8 cellular contexts compared by ENCODE assay signal in the genomic region with DNA sequence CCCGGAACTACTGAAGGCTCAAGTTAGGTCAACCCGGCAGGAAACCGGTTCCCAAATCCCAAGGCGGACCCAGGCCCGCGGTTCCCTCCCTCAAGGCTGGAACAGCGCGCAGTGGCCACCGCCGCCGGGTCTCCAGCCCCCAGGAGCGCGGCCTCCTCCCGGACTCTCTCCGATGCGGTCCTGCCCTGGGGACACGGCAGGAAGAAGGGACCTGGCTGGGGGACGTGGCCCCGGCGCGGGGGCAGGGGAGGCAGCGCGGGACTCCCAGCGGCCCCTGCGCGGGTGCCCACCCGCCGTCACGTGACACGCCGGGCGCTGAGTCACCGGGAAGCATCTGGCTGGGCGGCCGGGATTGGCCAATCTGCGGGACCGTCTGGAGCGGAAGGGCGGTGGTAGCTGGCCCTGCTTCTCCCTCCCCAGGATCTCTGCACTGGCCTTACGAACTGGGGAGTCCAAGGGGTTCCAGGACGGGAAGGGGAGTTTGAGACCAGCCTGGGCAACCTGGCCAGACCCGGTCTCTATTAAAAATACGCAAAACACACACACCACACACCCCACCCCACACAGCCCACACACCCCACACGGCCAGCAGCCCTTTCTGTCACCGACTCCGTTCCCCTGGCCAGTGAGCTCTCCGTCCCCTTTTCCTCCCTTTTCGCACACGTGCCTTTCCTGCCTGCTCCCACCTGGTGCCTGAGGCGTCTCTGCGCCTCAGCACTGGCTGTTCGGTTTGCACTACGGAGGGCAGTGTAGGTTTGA. TPM values are rescaled to one million over a fixed set of nuclear protein-coding genes. Genes with fewer than 3 reads are reported as not detected.
DNase-seq lines count a peak whose midpoint lies in the region; ATAC-seq and TF ChIP-seq lines count a peak whose summit lies in the region.

No MANE protein-coding gene starts in this region.

- no peak for TF ChIP-seq CTCF in DOHH2 (IDR thresholded peaks at IDR 0.05; ENCODE audit: low read depth, low read length, poor library complexity, severe bottlenecking)
- TF ChIP-seq CTCF in GM23338 (conservative IDR thresholded peaks at IDR 0.05; ENCODE audit: low read depth in 2 of 2): no peak
- TF ChIP-seq CTCF in RWPE1 (conservative IDR thresholded peaks at IDR 0.05; ENCODE audit: low read depth): no peak
- TF ChIP-seq CTCF in nephron (IDR thresholded peaks at IDR 0.05; ENCODE audit: unreplicated experiment in 3 of 3): no peak

- H3K9me3 Mint-ChIP-seq in GM23338 (peaks cover 2% of the 10 kb centered on the region; the same call in 1 of the 3 replicates), nephron (no peaks in the 10 kb centered on the region)
- no peaks in the 10 kb centered on the region for H3K9me3 Mint-ChIP-seq in activated T-helper 2 cell treated with anti-CD3 and anti-CD28 coated beads, Interferon-gamma antibody, Interleukin-2, Interleukin-4, amounts not matched to agents 10 μg/mL and 5 μg/mL and 100 μg/mL, durations not matched to agents 14 hours and 24 hours and 36 hours
- no peaks in the 10 kb centered on the region for H3K9me3 Mint-ChIP-seq in stimulated activated naive CD8-positive, alpha-beta T cell treated with anti-CD3 and anti-CD28 coated beads, Interleukin-15, Interleukin-2, amounts not matched to agents 100 ng/mL and 50 ng/mL, for 24 hours

- peak; percentile 96 for DNase-seq in GM23338 (ENCODE audit: low spot score)
- DNase-seq in LoVo (ENCODE audit: low spot score): peak; percentile 96
- peak; percentile 94 for DNase-seq in RWPE1 (ENCODE audit: low spot score)
- peak; percentile 87 for DNase-seq in activated T-helper 2 cell treated with anti-CD3 and anti-CD28 coated beads, Interferon-gamma antibody, Interleukin-2, Interleukin-4, amounts not matched to agents 10 μg/mL and 5 μg/mL and 100 μg/mL, durations not matched to agents 14 hours and 24 hours and 36 hours (ENCODE audit: low spot score)
- DNase-seq in fibroblast of peridontal ligament (ENCODE audit: extremely low read depth): peak; percentile 89

- peaks cover 37% of the 10 kb centered on the region for H3K4me1 Mint-ChIP-seq in GM23338
- peaks cover 8% of the 10 kb centered on the region for H3K4me1 Mint-ChIP-seq in activated T-helper 2 cell treated with anti-CD3 and anti-CD28 coated beads, Interferon-gamma antibody, Interleukin-2, Interleukin-4, amounts not matched to agents 10 μg/mL and 5 μg/mL and 100 μg/mL, durations not matched to agents 14 hours and 24 hours and 36 hours (ENCODE audit: low read depth)
- H3K4me1 Mint-ChIP-seq in nephron: peaks cover 38% of the 10 kb centered on the region
- H3K4me1 Mint-ChIP-seq in stimulated activated naive CD8-positive, alpha-beta T cell treated with anti-CD3 and anti-CD28 coated beads, Interleukin-15, Interleukin-2, amounts not matched to agents 100 ng/mL and 50 ng/mL, for 24 hours (ENCODE audit: low read depth): peaks cover 43% of the 10 kb centered on the region

- H3K27ac Mint-ChIP-seq in GM23338 (peak overlapping the region; percentile 98), nephron (peak overlapping the region; percentile 97 to 99 (median 98))
- peak overlapping the region; percentile 100 for H3K27ac Mint-ChIP-seq in activated T-helper 2 cell treated with anti-CD3 and anti-CD28 coated beads, Interferon-gamma antibody, Interleukin-2, Interleukin-4, amounts not matched to agents 10 μg/mL and 5 μg/mL and 100 μg/mL, durations not matched to agents 14 hours and 24 hours and 36 hours
- peak overlapping the region; percentile 98 for H3K27ac Mint-ChIP-seq in stimulated activated naive CD8-positive, alpha-beta T cell treated with anti-CD3 and anti-CD28 coated beads, Interleukin-15, Interleukin-2, amounts not matched to agents 100 ng/mL and 50 ng/mL, for 24 hours

- H3K36me3 Mint-ChIP-seq in GM23338 (ENCODE audit: low read depth) (no peaks in the 10 kb centered on the region; the same call in 2 of the 3 replicates), nephron (ENCODE audit: low read depth) (no peaks in the 10 kb centered on the region)
- peaks cover 9% of the 10 kb centered on the region for H3K36me3 Mint-ChIP-seq in activated T-helper 2 cell treated with anti-CD3 and anti-CD28 coated beads, Interferon-gamma antibody, Interleukin-2, Interleukin-4, amounts not matched to agents 10 μg/mL and 5 μg/mL and 100 μg/mL, durations not matched to agents 14 hours and 24 hours and 36 hours (ENCODE audit: low read depth)
- peaks cover 9% of the 10 kb centered on the region for H3K36me3 Mint-ChIP-seq in stimulated activated naive CD8-positive, alpha-beta T cell treated with anti-CD3 and anti-CD28 coated beads, Interleukin-15, Interleukin-2, amounts not matched to agents 100 ng/mL and 50 ng/mL, for 24 hours (ENCODE audit: low read depth)

- H3K79me2 ChIP-seq in DOHH2 (ENCODE audit: control insufficient read depth, low read length): peaks cover 23% of the 10 kb centered on the region
- peaks cover 9% of the 10 kb centered on the region for H3K79me2 ChIP-seq in GM23338 (replicated peaks; ENCODE audit: insufficient read depth)

- H3K27ac ChIP-seq in DOHH2 (ENCODE audit: low read depth, low read length): peak overlapping the region; percentile 87
- H3K27ac ChIP-seq in GM23338 (ENCODE audit: low read depth): peak overlapping the region; percentile 90
- peak overlapping the region; percentile 99 for H3K27ac ChIP-seq in RWPE1

- H3K27me3 ChIP-seq in DOHH2 (ENCODE audit: control insufficient read depth, low read length): no peaks in the 10 kb centered on the region
- no peaks in the 10 kb centered on the region for H3K27me3 ChIP-seq in GM23338 (ENCODE audit: insufficient read depth)

- H2AFZ ChIP-seq in GM23338: peak overlapping the region; percentile 91

- H3F3A ChIP-seq in DOHH2 (ENCODE audit: control insufficient read depth, insufficient read depth): peaks cover 14% of the 10 kb centered on the region
- H3F3A ChIP-seq in GM23338 (replicated peaks; ENCODE audit: low read depth): peaks cover 18% of the 10 kb centered on the region

- no peaks in the 10 kb centered on the region for H3K9me2 ChIP-seq in DOHH2 (replicated peaks; ENCODE audit: control insufficient read depth, low read length)
- no peaks in the 10 kb centered on the region for H3K9me2 ChIP-seq in GM23338 (ENCODE audit: insufficient read depth)

- H3K36me3 ChIP-seq in DOHH2 (ENCODE audit: control insufficient read depth, low read length) (peaks cover 11% of the 10 kb centered on the region), GM23338 (ENCODE audit: insufficient read depth) (no peaks in the 10 kb centered on the region)

- POLR2A ChIA-PET in RWPE1 (lab: Yijun Ruan, JAX; ENCODE audit: low non-redundant PET): interaction anchor here (0.5 to 2.5 kb wide), 15 partner anchors 8 to 58 kb away, joined by 3 to 19 read pairs (median 5); partner anchors contain the start of gene MALAT1

- H3K4me2 ChIP-seq in DOHH2 (ENCODE audit: low read length): peak overlapping the region; percentile 92
- H3K4me2 ChIP-seq in GM23338: peak overlapping the region; percentile 92

- peak overlapping the region; percentile 96 for H3K4me3 ChIP-seq in DOHH2 (ENCODE audit: low read length)
- peak overlapping the region; percentile 79 for H3K4me3 ChIP-seq in GM23338

- no peaks in the 10 kb centered on the region for H3K9me3 ChIP-seq in DOHH2 (ENCODE audit: control insufficient read depth, insufficient read depth, low read length)

- intact Hi-C loops in activated T-helper 2 cell treated with anti-CD3 and anti-CD28 coated beads, Interferon-gamma antibody, Interleukin-2, Interleukin-4, amounts not matched to agents 10 μg/mL and 5 μg/mL and 100 μg/mL, durations not matched to agents 14 hours and 24 hours and 36 hours (cut with micrococcal nuclease): loop anchor here (1.0 to 2.0 kb wide), 3 partner anchors 8 to 51 kb away; no protein-coding TSS in a partner anchor

- H4K20me1 ChIP-seq in DOHH2 (ENCODE audit: control insufficient read depth, insufficient read depth, low read depth, low read length): no peaks in the 10 kb centered on the region
- H4K20me1 ChIP-seq in GM23338 (replicated peaks; ENCODE audit: insufficient read depth): no peaks in the 10 kb centered on the region

- ATAC-seq in GM23338: peak; percentile 79

- peak overlapping the region; percentile 83 for H3K4me3 Mint-ChIP-seq in GM23338
- peak overlapping the region; percentile 100 for H3K4me3 Mint-ChIP-seq in activated T-helper 2 cell treated with anti-CD3 and anti-CD28 coated beads, Interferon-gamma antibody, Interleukin-2, Interleukin-4, amounts not matched to agents 10 μg/mL and 5 μg/mL and 100 μg/mL, durations not matched to agents 14 hours and 24 hours and 36 hours (ENCODE audit: low read depth)
- H3K4me3 Mint-ChIP-seq in nephron: peak overlapping the region; percentile 88 to 96 (median 92)
- peak overlapping the region; percentile 90 for H3K4me3 Mint-ChIP-seq in stimulated activated naive CD8-positive, alpha-beta T cell treated with anti-CD3 and anti-CD28 coated beads, Interleukin-15, Interleukin-2, amounts not matched to agents 100 ng/mL and 50 ng/mL, for 24 hours

- H3K27me3 Mint-ChIP-seq in GM23338 (ENCODE audit: insufficient read depth, low read depth, poor library complexity) (peaks cover 9% of the 10 kb centered on the region), nephron (ENCODE audit: low read depth) (no peaks in the 10 kb centered on the region)
- no peaks in the 10 kb centered on the region for H3K27me3 Mint-ChIP-seq in activated T-helper 2 cell treated with anti-CD3 and anti-CD28 coated beads, Interferon-gamma antibody, Interleukin-2, Interleukin-4, amounts not matched to agents 10 μg/mL and 5 μg/mL and 100 μg/mL, durations not matched to agents 14 hours and 24 hours and 36 hours (ENCODE audit: low read depth)
- no peaks in the 10 kb centered on the region for H3K27me3 Mint-ChIP-seq in stimulated activated naive CD8-positive, alpha-beta T cell treated with anti-CD3 and anti-CD28 coated beads, Interleukin-15, Interleukin-2, amounts not matched to agents 100 ng/mL and 50 ng/mL, for 24 hours

- peaks cover 59% of the 10 kb centered on the region for H3K4me1 ChIP-seq in DOHH2 (ENCODE audit: control insufficient read depth, low read length)
- H3K4me1 ChIP-seq in GM23338 (ENCODE audit: insufficient read depth): peaks cover 31% of the 10 kb centered on the region

- CTCF ChIA-PET in RWPE1 (lab: Yijun Ruan, JAX): interaction anchor here (0.6 to 0.8 kb wide), 2 partner anchors 63 to 94 kb away, joined by 3 to 4 read pairs; no protein-coding TSS in a partner anchor

RNA-seq across cellular contexts. Expression of gene MALAT1, which starts 21.4 kb away (rescaled TPM):
- 1,789 and 2,206 TPM in 2 replicates for total RNA-seq in GM23338 (2014; rRNA removed; shearing (Covaris generic))
- 4,618 and 6,020 TPM in 2 replicates for polyA plus RNA-seq in GM23338 (2016; fragmentation: Nextera tagmentation; extraction: Ambion mirVana)
- total RNA-seq in activated T-helper 2 cell treated with anti-CD3 and anti-CD28 coated beads, Interferon-gamma antibody, Interleukin-2, Interleukin-4, amounts not matched to agents 10 μg/mL and 5 μg/mL and 100 μg/mL, durations not matched to agents 14 hours and 24 hours and 36 hours: 4,338 and 4,347 TPM in 2 replicates

RNA-seq across cellular contexts. Expression of gene SCYL1, which starts 47.4 kb away (rescaled TPM):
- 55.1 and 66.1 TPM in 2 replicates for total RNA-seq in GM23338 (2014; rRNA removed; shearing (Covaris generic))
- polyA plus RNA-seq in GM23338 (2016; fragmentation: Nextera tagmentation; extraction: Ambion mirVana): 52.7 and 61.7 TPM in 2 replicates
- 94.4 and 95.8 TPM in 2 replicates for total RNA-seq in activated T-helper 2 cell treated with anti-CD3 and anti-CD28 coated beads, Interferon-gamma antibody, Interleukin-2, Interleukin-4, amounts not matched to agents 10 μg/mL and 5 μg/mL and 100 μg/mL, durations not matched to agents 14 hours and 24 hours and 36 hours

RNA-seq across cellular contexts. Expression of gene NEAT1, which starts 54.9 kb away (rescaled TPM):
- 6.3 and 7.2 TPM in 2 replicates for total RNA-seq in GM23338 (2014; rRNA removed; shearing (Covaris generic))
- 3.6 and 5.3 TPM in 2 replicates for polyA plus RNA-seq in GM23338 (2016; fragmentation: Nextera tagmentation; extraction: Ambion mirVana)
- total RNA-seq in activated T-helper 2 cell treated with anti-CD3 and anti-CD28 coated beads, Interferon-gamma antibody, Interleukin-2, Interleukin-4, amounts not matched to agents 10 μg/mL and 5 μg/mL and 100 μg/mL, durations not matched to agents 14 hours and 24 hours and 36 hours: 422 and 430 TPM in 2 replicates

Comparison
In these comparisons a context has a peak if more than half of its experiments do, and no peak if none do; other contexts are left out.
1. Peak in every context shown above with its lines: DNase-seq, ATAC-seq, H3K4me3 ChIP-seq and H3K27ac ChIP-seq.
2. RNA of gene NEAT1, which starts 54.9 kb away (total RNA-seq): 422 to 430 TPM in activated T-helper 2 cell treated with anti-CD3 and anti-CD28 coated beads, Interferon-gamma antibody, Interleukin-2, Interleukin-4, amounts not matched to agents 10 μg/mL and 5 μg/mL and 100 μg/mL, durations not matched to agents 14 hours and 24 hours and 36 hours; 6.3 to 7.2 TPM in GM23338; every median in the first group is over 10 times any median in the second.